In genomic region chr17:74873036-74873873, GRCh38 we compare ENCODE assay signal across 1 cellular context.
TF ChIP-seq lines count a peak whose summit lies in the region.

No MANE protein-coding gene starts in this region.

TF ChIP-seq in HepG2, 621 proteins besides CTCF, POLR2A, EP300 and RAD21 (continued from another document and continues in another):
- TF ChIP-seq THAP9 (CRISPR knock-in tag; IDR thresholded peaks at IDR 0.05; ENCODE audit: borderline replicate concordance) (peak; percentile 87; the same call in 1 of the 2 replicates), E2F5 (CRISPR knock-in tag; conservative IDR thresholded peaks at IDR 0.05) (peak; percentile 97), ZNF761 (CRISPR knock-in tag; conservative IDR thresholded peaks at IDR 0.05) (no peak; the same call in 1 of the 2 replicates), JUND (CRISPR knock-in tag; IDR thresholded peaks at IDR 0.05) (peak; percentile 10; the same call in 1 of the 2 replicates), EED (CRISPR knock-in tag; IDR thresholded peaks at IDR 0.05) (no peak), NFE2L1 (CRISPR knock-in tag; IDR thresholded peaks at IDR 0.05; ENCODE audit: borderline replicate concordance) (no peak), SIX1 (CRISPR knock-in tag; IDR thresholded peaks at IDR 0.05; ENCODE audit: borderline replicate concordance) (no peak), RFXANK (CRISPR knock-in tag; IDR thresholded peaks at IDR 0.05) (no peak), ZSCAN22 (CRISPR knock-in tag; IDR thresholded peaks at IDR 0.05) (no peak), U2AF2 (IDR thresholded peaks at IDR 0.05; ENCODE audit: low read depth, low read length) (no peak), KLF15 (CRISPR knock-in tag; IDR thresholded peaks at IDR 0.05; ENCODE audit: borderline replicate concordance) (no peak), ZNF709 (CRISPR knock-in tag; IDR thresholded peaks at IDR 0.05) (peak; percentile 79; the same call in 1 of the 2 replicates), ZNF549 (CRISPR knock-in tag; IDR thresholded peaks at IDR 0.05) (no peak), ZNF343 (CRISPR knock-in tag; IDR thresholded peaks at IDR 0.05) (no peak), YEATS2 (CRISPR knock-in tag; IDR thresholded peaks at IDR 0.05; ENCODE audit: borderline replicate concordance) (peak; percentile 96), ZNF383 (CRISPR knock-in tag; IDR thresholded peaks at IDR 0.05; ENCODE audit: borderline replicate concordance) (no peak), TCF7 (IDR thresholded peaks at IDR 0.05; ENCODE audit: low read depth) (no peak), PCBP2 (optimal IDR thresholded peaks at IDR 0.05; ENCODE audit: low read depth, low read length, poor library complexity, severe bottlenecking) (no peak), MXI1 (IDR thresholded peaks at IDR 0.05; ENCODE audit: borderline replicate concordance, low read depth, low read length) (peak; percentile 84; the same call in 2 of the 3 replicates), WIZ (CRISPR knock-in tag; IDR thresholded peaks at IDR 0.05) (no peak; the same call in 1 of the 2 replicates), MTA1 (CRISPR knock-in tag; IDR thresholded peaks at IDR 0.05; ENCODE audit: borderline replicate concordance) (no peak; the same call in 1 of the 2 replicates), ZNF777 (CRISPR knock-in tag; IDR thresholded peaks at IDR 0.05) (no peak; the same call in 1 of the 2 replicates), SP4 (CRISPR knock-in tag; IDR thresholded peaks at IDR 0.05) (peak; percentile 98), ZNF720 (CRISPR knock-in tag; IDR thresholded peaks at IDR 0.05) (no peak), TBL1XR1 (IDR thresholded peaks at IDR 0.05; ENCODE audit: borderline replicate concordance, low read length, partially characterized antibody) (peak; percentile 21), GTF3A (CRISPR knock-in tag; conservative IDR thresholded peaks at IDR 0.05) (no peak), ZNF766 (CRISPR knock-in tag; IDR thresholded peaks at IDR 0.05; ENCODE audit: borderline replicate concordance) (peak; percentile 23; the same call in 1 of the 2 replicates), ZFP41 (CRISPR knock-in tag; IDR thresholded peaks at IDR 0.05; ENCODE audit: borderline replicate concordance) (no peak), ERF (CRISPR knock-in tag; IDR thresholded peaks at IDR 0.05) (peak; percentile 72; the same call in 1 of the 2 replicates), ELF4 (CRISPR knock-in tag; IDR thresholded peaks at IDR 0.05; ENCODE audit: borderline replicate concordance) (peak; percentile 99), ZNF367 (CRISPR knock-in tag; IDR thresholded peaks at IDR 0.05; ENCODE audit: borderline replicate concordance) (no peak), DMTF1 (CRISPR knock-in tag; IDR thresholded peaks at IDR 0.05) (peak; percentile 97; the same call in 1 of the 2 replicates), ZSCAN31 (CRISPR knock-in tag; IDR thresholded peaks at IDR 0.05; ENCODE audit: low read depth) (0 out of 2 replicates have a peak, but pooled peaks have one; percentile 15), ZFP90 (CRISPR knock-in tag; IDR thresholded peaks at IDR 0.05; ENCODE audit: borderline replicate concordance) (no peak; the same call in none of the 2 replicates), ZNF615 (CRISPR knock-in tag; IDR thresholded peaks at IDR 0.05; ENCODE audit: borderline replicate concordance) (no peak), MED8 (CRISPR knock-in tag; IDR thresholded peaks at IDR 0.05; ENCODE audit: insufficient replicate concordance) (no peak), PHB2 (IDR thresholded peaks at IDR 0.05; ENCODE audit: partially characterized antibody) (no peak), HOXA7 (CRISPR knock-in tag; IDR thresholded peaks at IDR 0.05) (no peak), TSC22D2 (CRISPR knock-in tag; IDR thresholded peaks at IDR 0.05; ENCODE audit: borderline replicate concordance) (no peak)
- TF ChIP-seq, protein P1, sequence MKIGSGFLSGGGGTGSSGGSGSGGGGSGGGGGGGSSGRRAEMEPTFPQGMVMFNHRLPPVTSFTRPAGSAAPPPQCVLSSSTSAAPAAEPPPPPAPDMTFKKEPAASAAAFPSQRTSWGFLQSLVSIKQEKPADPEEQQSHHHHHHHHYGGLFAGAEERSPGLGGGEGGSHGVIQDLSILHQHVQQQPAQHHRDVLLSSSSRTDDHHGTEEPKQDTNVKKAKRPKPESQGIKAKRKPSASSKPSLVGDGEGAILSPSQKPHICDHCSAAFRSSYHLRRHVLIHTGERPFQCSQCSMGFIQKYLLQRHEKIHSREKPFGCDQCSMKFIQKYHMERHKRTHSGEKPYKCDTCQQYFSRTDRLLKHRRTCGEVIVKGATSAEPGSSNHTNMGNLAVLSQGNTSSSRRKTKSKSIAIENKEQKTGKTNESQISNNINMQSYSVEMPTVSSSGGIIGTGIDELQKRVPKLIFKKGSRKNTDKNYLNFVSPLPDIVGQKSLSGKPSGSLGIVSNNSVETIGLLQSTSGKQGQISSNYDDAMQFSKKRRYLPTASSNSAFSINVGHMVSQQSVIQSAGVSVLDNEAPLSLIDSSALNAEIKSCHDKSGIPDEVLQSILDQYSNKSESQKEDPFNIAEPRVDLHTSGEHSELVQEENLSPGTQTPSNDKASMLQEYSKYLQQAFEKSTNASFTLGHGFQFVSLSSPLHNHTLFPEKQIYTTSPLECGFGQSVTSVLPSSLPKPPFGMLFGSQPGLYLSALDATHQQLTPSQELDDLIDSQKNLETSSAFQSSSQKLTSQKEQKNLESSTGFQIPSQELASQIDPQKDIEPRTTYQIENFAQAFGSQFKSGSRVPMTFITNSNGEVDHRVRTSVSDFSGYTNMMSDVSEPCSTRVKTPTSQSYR (CRISPR knock-in tag; IDR thresholded peaks at IDR 0.05; ENCODE audit: borderline replicate concordance): no peak; the same call in 1 of the 2 replicates
- TF ChIP-seq, protein P2, sequence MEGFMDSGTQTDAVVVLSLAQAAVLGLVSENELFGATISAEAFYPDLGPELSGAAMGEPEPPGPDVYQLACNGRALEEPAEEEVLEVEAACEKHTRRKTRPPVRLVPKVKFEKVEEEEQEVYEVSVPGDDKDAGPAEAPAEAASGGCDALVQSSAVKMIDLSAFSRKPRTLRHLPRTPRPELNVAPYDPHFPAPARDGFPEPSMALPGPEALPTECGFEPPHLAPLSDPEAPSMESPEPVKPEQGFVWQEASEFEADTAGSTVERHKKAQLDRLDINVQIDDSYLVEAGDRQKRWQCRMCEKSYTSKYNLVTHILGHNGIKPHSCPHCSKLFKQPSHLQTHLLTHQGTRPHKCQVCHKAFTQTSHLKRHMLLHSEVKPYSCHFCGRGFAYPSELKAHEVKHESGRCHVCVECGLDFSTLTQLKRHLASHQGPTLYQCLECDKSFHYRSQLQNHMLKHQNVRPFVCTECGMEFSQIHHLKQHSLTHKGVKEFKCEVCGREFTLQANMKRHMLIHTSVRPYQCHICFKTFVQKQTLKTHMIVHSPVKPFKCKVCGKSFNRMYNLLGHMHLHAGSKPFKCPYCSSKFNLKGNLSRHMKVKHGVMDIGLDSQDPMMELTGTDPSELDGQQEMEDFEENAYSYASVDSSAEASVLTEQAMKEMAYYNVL (CRISPR knock-in tag; IDR thresholded peaks at IDR 0.05; ENCODE audit: borderline replicate concordance): no peak
- TF ChIP-seq, protein P3, sequence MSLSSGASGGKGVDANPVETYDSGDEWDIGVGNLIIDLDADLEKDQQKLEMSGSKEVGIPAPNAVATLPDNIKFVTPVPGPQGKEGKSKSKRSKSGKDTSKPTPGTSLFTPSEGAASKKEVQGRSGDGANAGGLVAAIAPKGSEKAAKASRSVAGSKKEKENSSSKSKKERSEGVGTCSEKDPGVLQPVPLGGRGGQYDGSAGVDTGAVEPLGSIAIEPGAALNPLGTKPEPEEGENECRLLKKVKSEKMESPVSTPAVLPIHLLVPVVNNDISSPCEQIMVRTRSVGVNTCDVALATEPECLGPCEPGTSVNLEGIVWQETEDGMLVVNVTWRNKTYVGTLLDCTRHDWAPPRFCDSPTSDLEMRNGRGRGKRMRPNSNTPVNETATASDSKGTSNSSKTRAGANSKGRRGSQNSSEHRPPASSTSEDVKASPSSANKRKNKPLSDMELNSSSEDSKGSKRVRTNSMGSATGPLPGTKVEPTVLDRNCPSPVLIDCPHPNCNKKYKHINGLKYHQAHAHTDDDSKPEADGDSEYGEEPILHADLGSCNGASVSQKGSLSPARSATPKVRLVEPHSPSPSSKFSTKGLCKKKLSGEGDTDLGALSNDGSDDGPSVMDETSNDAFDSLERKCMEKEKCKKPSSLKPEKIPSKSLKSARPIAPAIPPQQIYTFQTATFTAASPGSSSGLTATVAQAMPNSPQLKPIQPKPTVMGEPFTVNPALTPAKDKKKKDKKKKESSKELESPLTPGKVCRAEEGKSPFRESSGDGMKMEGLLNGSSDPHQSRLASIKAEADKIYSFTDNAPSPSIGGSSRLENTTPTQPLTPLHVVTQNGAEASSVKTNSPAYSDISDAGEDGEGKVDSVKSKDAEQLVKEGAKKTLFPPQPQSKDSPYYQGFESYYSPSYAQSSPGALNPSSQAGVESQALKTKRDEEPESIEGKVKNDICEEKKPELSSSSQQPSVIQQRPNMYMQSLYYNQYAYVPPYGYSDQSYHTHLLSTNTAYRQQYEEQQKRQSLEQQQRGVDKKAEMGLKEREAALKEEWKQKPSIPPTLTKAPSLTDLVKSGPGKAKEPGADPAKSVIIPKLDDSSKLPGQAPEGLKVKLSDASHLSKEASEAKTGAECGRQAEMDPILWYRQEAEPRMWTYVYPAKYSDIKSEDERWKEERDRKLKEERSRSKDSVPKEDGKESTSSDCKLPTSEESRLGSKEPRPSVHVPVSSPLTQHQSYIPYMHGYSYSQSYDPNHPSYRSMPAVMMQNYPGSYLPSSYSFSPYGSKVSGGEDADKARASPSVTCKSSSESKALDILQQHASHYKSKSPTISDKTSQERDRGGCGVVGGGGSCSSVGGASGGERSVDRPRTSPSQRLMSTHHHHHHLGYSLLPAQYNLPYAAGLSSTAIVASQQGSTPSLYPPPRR (CRISPR knock-in tag; IDR thresholded peaks at IDR 0.05; ENCODE audit: borderline replicate concordance): no peak; the same call in 1 of the 2 replicates
- TF ChIP-seq, protein P4, sequence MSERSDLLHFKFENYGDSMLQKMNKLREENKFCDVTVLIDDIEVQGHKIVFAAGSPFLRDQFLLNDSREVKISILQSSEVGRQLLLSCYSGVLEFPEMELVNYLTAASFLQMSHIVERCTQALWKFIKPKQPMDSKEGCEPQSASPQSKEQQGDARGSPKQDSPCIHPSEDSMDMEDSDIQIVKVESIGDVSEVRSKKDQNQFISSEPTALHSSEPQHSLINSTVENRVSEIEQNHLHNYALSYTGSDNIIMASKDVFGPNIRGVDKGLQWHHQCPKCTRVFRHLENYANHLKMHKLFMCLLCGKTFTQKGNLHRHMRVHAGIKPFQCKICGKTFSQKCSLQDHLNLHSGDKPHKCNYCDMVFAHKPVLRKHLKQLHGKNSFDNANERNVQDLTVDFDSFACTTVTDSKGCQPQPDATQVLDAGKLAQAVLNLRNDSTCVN (CRISPR knock-in tag; IDR thresholded peaks at IDR 0.05; ENCODE audit: borderline replicate concordance): peak; percentile 79; the same call in 1 of the 2 replicates
- TF ChIP-seq, protein P5, sequence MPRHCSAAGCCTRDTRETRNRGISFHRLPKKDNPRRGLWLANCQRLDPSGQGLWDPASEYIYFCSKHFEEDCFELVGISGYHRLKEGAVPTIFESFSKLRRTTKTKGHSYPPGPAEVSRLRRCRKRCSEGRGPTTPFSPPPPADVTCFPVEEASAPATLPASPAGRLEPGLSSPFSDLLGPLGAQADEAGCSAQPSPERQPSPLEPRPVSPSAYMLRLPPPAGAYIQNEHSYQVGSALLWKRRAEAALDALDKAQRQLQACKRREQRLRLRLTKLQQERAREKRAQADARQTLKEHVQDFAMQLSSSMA (CRISPR knock-in tag; IDR thresholded peaks at IDR 0.05): peak; percentile 38; the same call in 1 of the 2 replicates
- TF ChIP-seq, protein P6, sequence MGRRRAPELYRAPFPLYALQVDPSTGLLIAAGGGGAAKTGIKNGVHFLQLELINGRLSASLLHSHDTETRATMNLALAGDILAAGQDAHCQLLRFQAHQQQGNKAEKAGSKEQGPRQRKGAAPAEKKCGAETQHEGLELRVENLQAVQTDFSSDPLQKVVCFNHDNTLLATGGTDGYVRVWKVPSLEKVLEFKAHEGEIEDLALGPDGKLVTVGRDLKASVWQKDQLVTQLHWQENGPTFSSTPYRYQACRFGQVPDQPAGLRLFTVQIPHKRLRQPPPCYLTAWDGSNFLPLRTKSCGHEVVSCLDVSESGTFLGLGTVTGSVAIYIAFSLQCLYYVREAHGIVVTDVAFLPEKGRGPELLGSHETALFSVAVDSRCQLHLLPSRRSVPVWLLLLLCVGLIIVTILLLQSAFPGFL (CRISPR knock-in tag; IDR thresholded peaks at IDR 0.05): no peak
